ENCODE assay signal across 12 cellular contexts in the genomic region with DNA sequence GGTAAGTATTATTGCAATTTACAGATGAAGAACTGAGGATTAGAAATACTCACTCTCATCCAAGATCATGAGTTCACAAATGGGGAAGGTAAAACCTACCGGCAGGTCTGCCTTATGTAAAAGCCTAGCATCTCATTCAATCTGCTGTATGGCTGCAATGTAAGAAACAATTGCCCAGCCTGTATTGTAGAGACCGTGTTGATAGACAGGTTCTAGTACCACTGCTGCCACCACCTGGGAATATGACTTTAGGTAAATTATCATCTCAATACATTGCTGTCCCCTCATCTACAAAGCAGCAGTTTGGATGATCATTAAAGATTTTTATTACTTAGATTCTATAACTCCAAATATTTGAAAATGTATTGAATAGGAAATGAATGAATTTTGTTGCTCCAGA. TPM values are rescaled to one million over a fixed set of nuclear protein-coding genes. Genes with fewer than 3 reads are reported as not detected.
DNase-seq lines count a peak whose midpoint lies in the region; ATAC-seq and TF ChIP-seq lines count a peak whose summit lies in the region.
"Had no signal": no experiment of that assay in that cellular context is flagged by ENCODE, and none has a peak within 500 bp of the region (broad histone marks: within the 10 kb centered on the region; RNA-seq: fewer than 3 reads in every experiment).

No MANE protein-coding gene starts in this region.

- no peaks in the 10 kb centered on the region for H3K36me3 Mint-ChIP-seq in chondrocyte (ENCODE audit: low read depth)
- no peaks in the 10 kb centered on the region for H3K36me3 Mint-ChIP-seq in endothelial cell (ENCODE audit: low read depth, unreplicated experiment)
- H3K36me3 Mint-ChIP-seq in activated T-helper 1 cell treated with anti-CD3 and anti-CD28 coated beads, Interleukin-12 subunit alpha, Interleukin-12 subunit beta, Interleukin-2, Interleukin-4 antibody, amounts not matched to agents 30 ng/mL and 10 ng/mL and 1 ng/mL, durations not matched to agents 14 hours and 24 hours and 36 hours (ENCODE audit: low read depth): no peaks in the 10 kb centered on the region

- intact Hi-C loops in activated T-helper 1 cell treated with anti-CD3 and anti-CD28 coated beads, Interleukin-12 subunit alpha, Interleukin-12 subunit beta, Interleukin-2, Interleukin-4 antibody, amounts not matched to agents 30 ng/mL and 10 ng/mL and 1 ng/mL, durations not matched to agents 14 hours and 24 hours and 36 hours (cut with micrococcal nuclease): no loop called here

- H3K27ac Mint-ChIP-seq in chondrocyte (ENCODE audit: unreplicated experiment) (no peak overlapping the region), endothelial cell (ENCODE audit: unreplicated experiment) (no peak overlapping the region)
- no peak overlapping the region for H3K27ac Mint-ChIP-seq in activated T-helper 1 cell treated with anti-CD3 and anti-CD28 coated beads, Interleukin-12 subunit alpha, Interleukin-12 subunit beta, Interleukin-2, Interleukin-4 antibody, amounts not matched to agents 30 ng/mL and 10 ng/mL and 1 ng/mL, durations not matched to agents 14 hours and 24 hours and 36 hours

- H3K9me3 Mint-ChIP-seq in chondrocyte (ENCODE audit: low read depth) (no peaks in the 10 kb centered on the region), endothelial cell (ENCODE audit: unreplicated experiment) (no peaks in the 10 kb centered on the region)
- no peaks in the 10 kb centered on the region for H3K9me3 Mint-ChIP-seq in activated T-helper 1 cell treated with anti-CD3 and anti-CD28 coated beads, Interleukin-12 subunit alpha, Interleukin-12 subunit beta, Interleukin-2, Interleukin-4 antibody, amounts not matched to agents 30 ng/mL and 10 ng/mL and 1 ng/mL, durations not matched to agents 14 hours and 24 hours and 36 hours

- peak; percentile 19 for TF ChIP-seq CTCF in GM10248 (IDR thresholded peaks at IDR 0.05; ENCODE audit: control extremely low read depth, extremely low read depth, low read depth, missing control alignments)
- TF ChIP-seq CTCF in chondrocyte (IDR thresholded peaks at IDR 0.05): peak; percentile 18
- TF ChIP-seq CTCF in endothelial cell (IDR thresholded peaks at IDR 0.05; ENCODE audit: unreplicated experiment): no peak

- POLR2A ChIA-PET in GM10248 (lab: Yijun Ruan, JAX): no interaction called here

- DNase-seq in GM10248 (ENCODE audit: extremely low spot score) (no peak), NCI-H69 (lab: John Stamatoyannopoulos, UW) (peak; percentile 45), chondrocyte (ENCODE audit: low spot score) (no peak), endothelial cell (ENCODE audit: low spot score) (no peak), NAMALWA (ENCODE audit: low spot score) (no peak)
- DNase-seq in activated T-helper 1 cell treated with anti-CD3 and anti-CD28 coated beads, Interleukin-12 subunit alpha, Interleukin-12 subunit beta, Interleukin-2, Interleukin-4 antibody, amounts not matched to agents 30 ng/mL and 10 ng/mL and 1 ng/mL, durations not matched to agents 14 hours and 24 hours and 36 hours (ENCODE audit: low spot score): no peak
- no peak for DNase-seq in activated T-cell treated with anti-CD3 and anti-CD28 coated beads, Interleukin-2, amount 50 U/mL, for 48 hours
- DNase-seq: activated gamma-delta T cell treated with Interleukin-2 at 50 U/mL for 16 hours, BE2C, body of pancreas, left lung had no signal

- H3K4me3 Mint-ChIP-seq in chondrocyte (ENCODE audit: unreplicated experiment) (no peak overlapping the region), endothelial cell (ENCODE audit: unreplicated experiment) (no peak overlapping the region)
- no peak overlapping the region for H3K4me3 Mint-ChIP-seq in activated T-helper 1 cell treated with anti-CD3 and anti-CD28 coated beads, Interleukin-12 subunit alpha, Interleukin-12 subunit beta, Interleukin-2, Interleukin-4 antibody, amounts not matched to agents 30 ng/mL and 10 ng/mL and 1 ng/mL, durations not matched to agents 14 hours and 24 hours and 36 hours

- H3K4me1 Mint-ChIP-seq in chondrocyte (ENCODE audit: low read depth) (no peaks in the 10 kb centered on the region), endothelial cell (ENCODE audit: unreplicated experiment) (peaks cover 5% of the 10 kb centered on the region)
- peaks cover 15% of the 10 kb centered on the region for H3K4me1 Mint-ChIP-seq in activated T-helper 1 cell treated with anti-CD3 and anti-CD28 coated beads, Interleukin-12 subunit alpha, Interleukin-12 subunit beta, Interleukin-2, Interleukin-4 antibody, amounts not matched to agents 30 ng/mL and 10 ng/mL and 1 ng/mL, durations not matched to agents 14 hours and 24 hours and 36 hours (ENCODE audit: low read depth)

- H3K27me3 Mint-ChIP-seq in chondrocyte (ENCODE audit: low read depth): no peaks in the 10 kb centered on the region
- H3K27me3 Mint-ChIP-seq in endothelial cell (ENCODE audit: unreplicated experiment): no peaks in the 10 kb centered on the region
- H3K27me3 Mint-ChIP-seq in activated T-helper 1 cell treated with anti-CD3 and anti-CD28 coated beads, Interleukin-12 subunit alpha, Interleukin-12 subunit beta, Interleukin-2, Interleukin-4 antibody, amounts not matched to agents 30 ng/mL and 10 ng/mL and 1 ng/mL, durations not matched to agents 14 hours and 24 hours and 36 hours (ENCODE audit: insufficient read depth): peaks cover 4% of the 10 kb centered on the region

- CTCF ChIA-PET in GM10248 (lab: Yijun Ruan, JAX): interaction anchor here (1.0 to 10.0 kb wide), 6 partner anchors 9 to 230 kb away, joined by 3 to 200 read pairs (median 4); no protein-coding TSS in a partner anchor

- peak; percentile 61 for ATAC-seq in GM18868 (IDR thresholded peaks at IDR 0.05; ENCODE audit: unreplicated experiment)
- ATAC-seq: body of pancreas, left lung had no signal

RNA-seq across cellular contexts. Expression of a gene that starts 23.3 kb away (rescaled TPM):
- total RNA-seq in chondrocyte (8.0 to 14.0 TPM (median 10.3 TPM) in 3 replicates), endothelial cell (ENCODE audit: unreplicated experiment) (102 TPM)
- 3.8 and 5.0 TPM in 2 replicates for total RNA-seq in activated T-helper 1 cell treated with anti-CD3 and anti-CD28 coated beads, Interleukin-12 subunit alpha, Interleukin-12 subunit beta, Interleukin-2, Interleukin-4 antibody, amounts not matched to agents 30 ng/mL and 10 ng/mL and 1 ng/mL, durations not matched to agents 14 hours and 24 hours and 36 hours
